Comparison of ENCODE assay signal across 8 cellular contexts in genomic region chr7:25857376-25858067, GRCh38.
A peak's percentile ranks its signal among the peaks of the same experiment; 100 is the strongest.
DNase-seq lines count a peak whose midpoint lies in the region; ATAC-seq, FAIRE-seq and TF ChIP-seq lines count a peak whose summit lies in the region.

No MANE protein-coding gene starts in this region.

- TF ChIP-seq EP300 in H1 (IDR thresholded peaks at IDR 0.05; ENCODE audit: borderline replicate concordance in 1 of 2, low read depth in 2 of 2, low read length in 2 of 2): no peak

- no peak overlapping the region for H4K8ac ChIP-seq in H1 (ENCODE audit: extremely low read depth, insufficient read depth, low read length)

- H3K9me3 ChIP-seq in H1 (ENCODE audit: insufficient read depth in 2 of 2, low read depth in 1 of 2, low read length in 1 of 2): no peaks in the 10 kb centered on the region

- no peak overlapping the region for H4K5ac ChIP-seq in H1 (ENCODE audit: insufficient read length, low read depth, low read length)

- H3K4me2 ChIP-seq in H1 (ENCODE audit: insufficient read depth in 1 of 2, low read depth in 2 of 2, low read length in 2 of 2): peak overlapping the region; percentile 91 to 92

- ATAC-seq in GM19395 (IDR thresholded peaks at IDR 0.05; ENCODE audit: unreplicated experiment) (no peak), GM21515 (IDR thresholded peaks at IDR 0.05; ENCODE audit: unreplicated experiment) (no peak)

- no peak overlapping the region; a peak in 1 of 7 replicates for H3K9ac ChIP-seq in H1 (replicated peaks in 1 of 4; ENCODE audit: extremely low read depth in 1 of 4, low read depth in 3 of 4, low read length in 3 of 4)

- no peak overlapping the region; the same call in 1 of the 2 replicates for H3K27ac ChIP-seq in H1 (ENCODE audit: low read depth, low read length)

- no peak overlapping the region for H3K14ac ChIP-seq in H1 (ENCODE audit: insufficient read length)

- H3K4me3 ChIP-seq in H1 (ENCODE audit: extremely low read depth in 1 of 4, insufficient read depth in 2 of 4, low read depth in 3 of 4, low read length in 4 of 4): peak overlapping the region; percentile 41 to 75 (median 60)
- H3K4me3 ChIP-seq in retinal pigment epithelial cell (ENCODE audit: low read length): peak overlapping the region; percentile 59

- POLR2A ChIA-PET in H1 (lab: Charles Lee; ENCODE audit: partially characterized antibody): no interaction called here

- H2BK12ac ChIP-seq in H1 (ENCODE audit: low read depth, low read length): peak overlapping the region; percentile 11; the same call in 1 of the 2 replicates

- no peaks in the 10 kb centered on the region for H3K79me2 ChIP-seq in H1 (ENCODE audit: control insufficient read depth in 1 of 2, insufficient read depth in 2 of 2, low read length in 2 of 2)

- H3K23me2 ChIP-seq in H1 (ENCODE audit: low read depth, low read length): peaks cover 9% of the 10 kb centered on the region

- H2BK5ac ChIP-seq in H1 (ENCODE audit: low read depth, low read length): no peak overlapping the region

- WGBS in H1 (ENCODE audit: extremely low coverage in 1 of 2, insufficient coverage in 1 of 2, insufficient read length in 1 of 2, insufficient replicate concordance in 2 of 2, low coverage in 1 of 2, low lambda C conversion rate in 2 of 2, missing lambda C conversion rate in 1 of 2), 2 experiments: 1% methylated on average over 21 of the region's 21 CpGs; no CpG with 5 or more reads in 1 of the 2 experiments

- H2AFZ ChIP-seq in H1 (ENCODE audit: low read length): peak overlapping the region; percentile 11; the same call in 1 of the 2 replicates

- TF ChIP-seq CTCF in H1 (IDR thresholded peaks at IDR 0.05; ENCODE audit: control extremely low read depth in 1 of 3, insufficient read depth in 1 of 3, low read depth in 1 of 3, low read length in 3 of 3) (no peak), retinal pigment epithelial cell (conservative IDR thresholded peaks at IDR 0.05; ENCODE audit: low read depth, low read length) (no peak)

- H3K4ac ChIP-seq in H1 (replicated peaks; ENCODE audit: insufficient read length, low read depth, low read length): no peak overlapping the region

- H2BK20ac ChIP-seq in H1 (ENCODE audit: low read length): no peak overlapping the region

- H3K27me3 ChIP-seq in H1 (replicated peaks in 1 of 4; ENCODE audit: control insufficient read depth in 3 of 4, extremely low read depth in 1 of 4, insufficient read depth in 3 of 4, low read length in 3 of 4): peaks cover 49 to 82% (median 66%) of the 10 kb centered on the region in 4 experiments; a peak in 6 of 7 replicates

- DNase-seq in H4 (ENCODE audit: low spot score) (peak; percentile 96), NCI-H2227 (lab: John Stamatoyannopoulos, UW; ENCODE audit: unreplicated experiment) (peak; percentile 79), H1 (ENCODE audit: low read depth in 1 of 2, low spot score in 2 of 2) (no peak), retinal pigment epithelial cell (ENCODE audit: low read depth) (no peak), epidermal melanocyte (ENCODE audit: insufficient read length, low spot score) (no peak), cerebellum (ENCODE audit: low spot score) (no peak)

- peak overlapping the region; percentile 61; the same call in 1 of the 2 replicates for H2BK15ac ChIP-seq in H1 (ENCODE audit: low read length)

- no peak overlapping the region for H2AK5ac ChIP-seq in H1 (ENCODE audit: low read depth, low read length)

- no peak overlapping the region for H4K91ac ChIP-seq in H1 (replicated peaks; ENCODE audit: insufficient read length, low read length)

- H3K36me3 ChIP-seq in H1 (ENCODE audit: control insufficient read depth in 2 of 4, insufficient read depth in 4 of 4, low read length in 3 of 4): no peaks in the 10 kb centered on the region; a peak in 1 of 8 replicates

- CTCF ChIA-PET in H1 (lab: Charles Lee; ENCODE audit: partially characterized antibody): no interaction called here

- TF ChIP-seq RAD21 in H1 (IDR thresholded peaks at IDR 0.05 in 1 of 2, conservative IDR thresholded peaks at IDR 0.05 in 1 of 2; ENCODE audit: low read depth in 2 of 2, low read length in 2 of 2): no peak

- no peak for TF ChIP-seq POLR2A in H1 (IDR thresholded peaks at IDR 0.05; ENCODE audit: control extremely low read depth in 1 of 2, low read depth in 2 of 2, low read length in 2 of 2)

- H3K4me1 ChIP-seq in H1 (replicated peaks in 1 of 4; ENCODE audit: control insufficient read depth in 3 of 4, insufficient read depth in 4 of 4, low read length in 3 of 4): peaks cover 7 to 20% (median 11%) of the 10 kb centered on the region in 4 experiments

- FAIRE-seq in H1 (lab: Jason Lieb, UNC): peak; percentile 68

- H4K20me1 ChIP-seq in H1 (replicated peaks in 1 of 2; ENCODE audit: control insufficient read depth in 1 of 2, insufficient read depth in 2 of 2, low read length in 2 of 2): peaks cover 5 to 8% of the 10 kb centered on the region in 2 experiments

- no peak overlapping the region for H3K56ac ChIP-seq in H1 (replicated peaks; ENCODE audit: insufficient read length, low read depth, low read length)

- no peak overlapping the region for H2BK120ac ChIP-seq in H1 (replicated peaks; ENCODE audit: low read depth, low read length)

- H3K23ac ChIP-seq in H1 (ENCODE audit: insufficient read length): no peak overlapping the region

- no peak overlapping the region; the same call in 1 of the 2 replicates for H3K18ac ChIP-seq in H1 (ENCODE audit: extremely low read depth, low read length)

- no peaks in the 10 kb centered on the region for H3K79me1 ChIP-seq in H1 (ENCODE audit: low read depth, low read length)

TF ChIP-seq in H1, 55 proteins besides CTCF, POLR2A, EP300 and RAD21:
- no peak for TF ChIP-seq SAP30 (IDR thresholded peaks at IDR 0.05; ENCODE audit: insufficient read depth, insufficient replicate concordance, low read length)
- peak; percentile 96 for TF ChIP-seq CEBPB (IDR thresholded peaks at IDR 0.05; ENCODE audit: low read depth, low read length)
- 0 out of 2 replicates have a peak, but pooled peaks have one; percentile 48 for TF ChIP-seq RBBP5 (IDR thresholded peaks at IDR 0.05; ENCODE audit: borderline replicate concordance, low read depth, low read length)
- TF ChIP-seq ASH2L (IDR thresholded peaks at IDR 0.05; ENCODE audit: low read length): peak; percentile 38

Comparison
In these comparisons a context has a peak if more than half of its experiments do, and no peak if none do; other contexts are left out.
1. DNase-seq: peak in H4 (single experiment) and NCI-H2227 (single experiment); none in H1 (0 of 2), retinal pigment epithelial cell (single experiment), epidermal melanocyte (single experiment) and cerebellum (single experiment).